ENCODE assay signal across 24 cellular contexts in the genomic region with DNA sequence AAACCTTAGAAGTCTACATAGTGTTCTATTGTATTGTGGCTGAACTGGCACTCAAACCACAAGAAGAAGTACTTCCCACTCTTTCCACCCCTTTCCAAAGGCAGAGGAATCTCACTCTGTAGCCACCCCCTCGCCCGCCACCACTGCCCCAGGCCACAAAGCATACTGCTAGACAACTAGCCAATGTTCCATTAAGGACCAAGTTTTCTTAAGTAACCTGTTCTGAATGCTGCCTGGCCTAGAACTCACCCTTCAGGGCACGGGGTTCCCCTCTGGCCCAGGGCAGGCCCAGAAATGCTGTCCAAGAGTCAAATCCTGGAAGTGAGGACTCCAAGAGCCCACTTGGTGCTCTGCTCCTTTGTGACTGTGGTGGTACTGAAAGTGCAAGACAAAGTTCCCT. TPM values are rescaled to one million over a fixed set of nuclear protein-coding genes. Genes with fewer than 3 reads are reported as not detected.
"Had no signal": no experiment of that assay in that cellular context is flagged by ENCODE, and none has a peak within 500 bp of the region (broad histone marks: within the 10 kb centered on the region; RNA-seq: fewer than 3 reads in every experiment).

No MANE protein-coding gene starts in this region.

- ATAC-seq: effector memory CD8-positive, alpha-beta T cell; esophagus mucosa; gastrocnemius medialis; left colon; left lobe of liver; naive thymus-derived CD4-positive, alpha-beta T cell had no signal

- H3K36me3 Mint-ChIP-seq: immature natural killer cell; naive thymus-derived CD4-positive, alpha-beta T cell had no signal

- H3K4me1 Mint-ChIP-seq: endodermal cell, immature natural killer cell, memory B cell had no signal

- DNase-seq: dermis blood vessel endothelial cell; effector CD8-positive, alpha-beta T cell; effector memory CD8-positive, alpha-beta T cell; endodermal cell; erythroblast; esophagus squamous epithelium; foreskin fibroblast; foreskin melanocyte; gastrocnemius medialis; glutamatergic neuron; head of caudate nucleus; hypothalamus; immature natural killer cell; kidney glomerular epithelial cell; left colon; left ventricle myocardium inferior; mammary epithelial cell; mesendoderm; midbrain; naive thymus-derived CD4-positive, alpha-beta T cell had no signal

- H3K4me3 Mint-ChIP-seq: effector memory CD8-positive, alpha-beta T cell; endodermal cell; immature natural killer cell; memory B cell; naive thymus-derived CD4-positive, alpha-beta T cell had no signal

- H3K27ac Mint-ChIP-seq: effector memory CD8-positive, alpha-beta T cell; endodermal cell; immature natural killer cell; memory B cell; naive thymus-derived CD4-positive, alpha-beta T cell had no signal

RNA-seq across cellular contexts. Expression of a gene that starts 15.7 kb away (rescaled TPM):
- total RNA-seq: dermis blood vessel endothelial cell, glomerular endothelial cell had no signal
